25 cellular contexts compared by ENCODE assay signal in the genomic region with DNA sequence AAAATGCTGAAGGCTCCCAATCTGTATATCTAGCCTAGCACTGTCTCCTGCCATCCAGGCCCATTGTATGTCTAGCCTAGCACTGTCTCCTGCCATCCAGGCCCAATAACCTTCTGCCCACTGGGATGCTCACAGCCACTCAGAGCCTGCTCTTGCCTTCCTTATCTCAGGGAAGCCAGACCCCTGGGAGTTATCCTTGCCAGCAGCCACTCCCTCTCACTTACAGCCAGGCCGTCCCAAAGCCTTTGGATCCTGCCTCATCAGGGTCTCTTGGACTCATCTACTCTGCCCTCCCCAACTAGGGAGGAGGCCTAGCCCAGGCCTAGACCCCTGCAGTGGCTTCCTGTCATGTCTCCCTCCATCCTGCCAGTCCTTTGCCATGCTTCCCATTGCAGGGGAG. TPM values are rescaled to one million over a fixed set of nuclear protein-coding genes. Genes with fewer than 3 reads are reported as not detected.
DNase-seq lines count a peak whose midpoint lies in the region; ATAC-seq and TF ChIP-seq lines count a peak whose summit lies in the region.
"Had no signal": no experiment of that assay in that cellular context is flagged by ENCODE, and none has a peak within 500 bp of the region (broad histone marks: within the 10 kb centered on the region; RNA-seq: fewer than 3 reads in every experiment).

No MANE protein-coding gene starts in this region.

- H3K27ac Mint-ChIP-seq in activated T-cell treated with anti-CD3 and anti-CD28 coated beads, Interleukin-2, amount 50 U/mL, for 72 hours, result peak overlapping the region; percentile 40
- peak overlapping the region; percentile 13 to 87 for H3K27ac Mint-ChIP-seq in effector memory CD8-positive, alpha-beta T cell
- H3K27ac Mint-ChIP-seq: activated CD4-positive, alpha-beta T cell treated with anti-CD3 and anti-CD28 coated beads, Interleukin-2, amount 10 ng/mL, durations not matched to agents 24 days and 14 days had no signal

- H3K27ac ChIP-seq in spleen, result no peak overlapping the region
- H3K27ac ChIP-seq: breast epithelium, coronary artery, esophagus muscularis mucosa, prostate gland had no signal

- H3K4me1 ChIP-seq in spleen, result no peaks in the 10 kb centered on the region
- H3K4me1 ChIP-seq: breast epithelium, esophagus muscularis mucosa, prostate gland had no signal

- no peak for ATAC-seq in activated T-cell treated with anti-CD3 and anti-CD28 coated beads, Interleukin-2, amount 50 U/mL, for 72 hours (replicated peaks in 1 of 2)
- no peak for ATAC-seq in activated T-cell treated with anti-CD3 and anti-CD28 coated beads, Interleukin-2, amount 50 U/mL, for 4 hours
- no peak for ATAC-seq in effector memory CD8-positive, alpha-beta T cell (replicated peaks)
- ATAC-seq in HG03439 (IDR thresholded peaks at IDR 0.05; ENCODE audit: unreplicated experiment), result no peak
- ATAC-seq: HCT116, left lobe of liver had no signal

- TF ChIP-seq POLR2A in spleen (IDR thresholded peaks at IDR 0.05), result no peak

- H3K4me3 ChIP-seq in spleen, result no peak overlapping the region
- H3K4me3 ChIP-seq: breast epithelium, coronary artery, esophagus muscularis mucosa, prostate gland had no signal

- H3K4me3 Mint-ChIP-seq in activated T-cell treated with anti-CD3 and anti-CD28 coated beads, Interleukin-2, amount 50 U/mL, for 72 hours, result no peak overlapping the region
- no peak overlapping the region for H3K4me3 Mint-ChIP-seq in activated T-cell treated with anti-CD3 and anti-CD28 coated beads, Interleukin-2, amount 50 U/mL, for 4 hours
- no peak overlapping the region for H3K4me3 Mint-ChIP-seq in effector memory CD8-positive, alpha-beta T cell
- H3K4me3 Mint-ChIP-seq: activated CD4-positive, alpha-beta T cell treated with anti-CD3 and anti-CD28 coated beads, Interleukin-2, amount 10 ng/mL, durations not matched to agents 24 days and 14 days; immature natural killer cell had no signal

- H3K9me3 ChIP-seq in spleen, result no peaks in the 10 kb centered on the region
- H3K9me3 ChIP-seq: breast epithelium, esophagus muscularis mucosa, prostate gland had no signal

- WGBS in spleen, 5 donors, result 69 to 100% (median 75%) methylated on average over 1 of the region's 1 CpG

- H3K4me1 Mint-ChIP-seq in activated T-cell treated with anti-CD3 and anti-CD28 coated beads, Interleukin-2, amount 50 U/mL, for 72 hours (ENCODE audit: low read depth), result peaks cover 45% of the 10 kb centered on the region
- peaks cover 10% of the 10 kb centered on the region for H3K4me1 Mint-ChIP-seq in activated T-cell treated with anti-CD3 and anti-CD28 coated beads, Interleukin-2, amount 50 U/mL, for 4 hours (ENCODE audit: low read depth)
- peaks cover 8 to 17% of the 10 kb centered on the region in 2 donors for H3K4me1 Mint-ChIP-seq in effector memory CD8-positive, alpha-beta T cell (ENCODE audit: low read depth in 2 of 2)

- intact Hi-C loops in spleen (cut with DNase I; ENCODE audit: low total_unique reads), result no loop called here

- peaks cover 23 to 50% of the 10 kb centered on the region in 2 donors for H3K36me3 Mint-ChIP-seq in activated T-cell treated with anti-CD3 and anti-CD28 coated beads, Interleukin-2, amount 50 U/mL, for 72 hours (ENCODE audit: insufficient read depth in 2 of 2)
- H3K36me3 Mint-ChIP-seq in activated T-cell treated with anti-CD3 and anti-CD28 coated beads, Interleukin-2, amount 50 U/mL, for 4 hours (ENCODE audit: insufficient read depth), result peaks cover 51% of the 10 kb centered on the region
- peaks cover 59% of the 10 kb centered on the region for H3K36me3 Mint-ChIP-seq in effector memory CD8-positive, alpha-beta T cell (ENCODE audit: insufficient read depth)

- no peaks in the 10 kb centered on the region for H3K9me3 Mint-ChIP-seq in activated T-cell treated with anti-CD3 and anti-CD28 coated beads, Interleukin-2, amount 50 U/mL, for 72 hours
- no peaks in the 10 kb centered on the region for H3K9me3 Mint-ChIP-seq in activated T-cell treated with anti-CD3 and anti-CD28 coated beads, Interleukin-2, amount 50 U/mL, for 4 hours
- no peaks in the 10 kb centered on the region for H3K9me3 Mint-ChIP-seq in effector memory CD8-positive, alpha-beta T cell
- H3K9me3 Mint-ChIP-seq: activated CD4-positive, alpha-beta T cell treated with anti-CD3 and anti-CD28 coated beads, Interleukin-2, amount 10 ng/mL, durations not matched to agents 24 days and 14 days; immature natural killer cell had no signal

- no peaks in the 10 kb centered on the region for H3K27me3 Mint-ChIP-seq in activated T-cell treated with anti-CD3 and anti-CD28 coated beads, Interleukin-2, amount 50 U/mL, for 72 hours (ENCODE audit: low read depth)
- H3K27me3 Mint-ChIP-seq in activated T-cell treated with anti-CD3 and anti-CD28 coated beads, Interleukin-2, amount 50 U/mL, for 4 hours (ENCODE audit: low read depth), result no peaks in the 10 kb centered on the region
- H3K27me3 Mint-ChIP-seq in effector memory CD8-positive, alpha-beta T cell, result no peaks in the 10 kb centered on the region
- H3K27me3 Mint-ChIP-seq: activated CD4-positive, alpha-beta T cell treated with anti-CD3 and anti-CD28 coated beads, Interleukin-2, amount 10 ng/mL, durations not matched to agents 24 days and 14 days had no signal

- no peaks in the 10 kb centered on the region for H3K27me3 ChIP-seq in spleen (replicated peaks in 1 of 7)
- H3K27me3 ChIP-seq: breast epithelium, esophagus muscularis mucosa had no signal

- H3K36me3 ChIP-seq in spleen, result peaks cover 0 to 91% (median 54%) of the 10 kb centered on the region in 6 donors
- H3K36me3 ChIP-seq: breast epithelium, prostate gland had no signal

- DNase-seq in activated T-cell treated with anti-CD3 and anti-CD28 coated beads, Interleukin-2, amount 50 U/mL, for 72 hours, result no peak
- no peak for DNase-seq in activated T-cell treated with anti-CD3 and anti-CD28 coated beads, Interleukin-2, amount 50 U/mL, for 4 hours
- DNase-seq in ELF-1 (ENCODE audit: low read depth, low spot score) (peak; percentile 12), spleen (peak; percentile 47), HK-2 (ENCODE audit: unreplicated experiment) (no peak), NCI-H2196 (lab: John Stamatoyannopoulos, UW; ENCODE audit: unreplicated experiment) (no peak)
- no peak for DNase-seq in effector memory CD8-positive, alpha-beta T cell
- DNase-seq: activated CD4-positive, alpha-beta T cell treated with anti-CD3 and anti-CD28 coated beads, Interleukin-2, amount 10 ng/mL, durations not matched to agents 24 days and 14 days; activated effector memory CD4-positive, alpha-beta T cell treated with anti-CD3 and anti-CD28 coated beads, Interleukin-2, amount 50 U/mL, for 16 hours; foreskin melanocyte; hippocampal formation; immature natural killer cell; midbrain; NCI-H1092; NCI-H2029; NCI-H226; NCI-H748 treated with DMSO at 0.1 percent for 48 hours; T-helper 2 cell had no signal

- no peak for TF ChIP-seq CTCF in spleen (IDR thresholded peaks at IDR 0.05 in 8 of 11, conservative IDR thresholded peaks at IDR 0.05 in 3 of 11)

RNA-seq across cellular contexts. Expression of a gene that starts 37.3 kb away (rescaled TPM):
- total RNA-seq in activated T-cell treated with anti-CD3 and anti-CD28 coated beads, Interleukin-2, amount 50 U/mL, for 72 hours, result 10 to 100 TPM; 30.3 to 37.9 TPM
- total RNA-seq in activated T-cell treated with anti-CD3 and anti-CD28 coated beads, Interleukin-2, amount 50 U/mL, for 4 hours, result 10 to 100 TPM; 69.3 to 90.4 (median 78.9) TPM
- total RNA-seq in spleen, result 10 to 100 TPM; 19.2 to 25.9 (median 23.9) TPM
- 1 to 10 TPM; 3.8 to 7.3 (median 4.7) TPM for polyA plus RNA-seq in spleen

RNA-seq across cellular contexts. Expression of a gene that starts 43.4 kb away (rescaled TPM):
- total RNA-seq in activated T-cell treated with anti-CD3 and anti-CD28 coated beads, Interleukin-2, amount 50 U/mL, for 72 hours, result 100 to 1,000 TPM; 158 to 168 TPM
- total RNA-seq in activated T-cell treated with anti-CD3 and anti-CD28 coated beads, Interleukin-2, amount 50 U/mL, for 4 hours, result 100 to 1,000 TPM; 138 to 194 (median 149) TPM
- total RNA-seq in spleen, result 100 to 1,000 TPM in 4 of 7 donors, 10 to 100 TPM in 3; 88.2 to 149 (median 101) TPM
- polyA plus RNA-seq in spleen, result 10 to 100 TPM; 14.1 to 33.6 (median 29.4) TPM

Comparison
In these comparisons a context has a peak if more than half of its experiments do, and no peak if none do; other contexts are left out.
1. DNase-seq: peak in ELF-1 (single experiment) and spleen (single experiment); none in activated T-cell treated with anti-CD3 and anti-CD28 coated beads, Interleukin-2, amount 50 U/mL, for 72 hours (0 of 2), activated T-cell treated with anti-CD3 and anti-CD28 coated beads, Interleukin-2, amount 50 U/mL, for 4 hours (single experiment), effector memory CD8-positive, alpha-beta T cell (0 of 3), HK-2 (single experiment) and NCI-H2196 (single experiment).